Comparison of ENCODE assay signal across 30 cellular contexts in genomic region chr6:41252401-41252800, GRCh38. TPM values are rescaled to one million over a fixed set of nuclear protein-coding genes. Genes with fewer than 3 reads are reported as not detected.
DNase-seq lines count a peak whose midpoint lies in the region; ATAC-seq, FAIRE-seq and TF ChIP-seq lines count a peak whose summit lies in the region.
"Had no signal": no experiment of that assay in that cellular context is flagged by ENCODE, and none has a peak within 500 bp of the region (broad histone marks: within the 10 kb centered on the region; RNA-seq: fewer than 3 reads in every experiment).

No MANE protein-coding gene starts in this region.

- CTCF ChIA-PET in HepG2 (lab: Yijun Ruan, JAX; ENCODE audit: low intra/inter-chr PET ratio, low total read pairs), result no interaction called here

- FAIRE-seq in HepG2 (lab: Jason Lieb, UNC), result no peak
- FAIRE-seq in frontal cortex (lab: Jason Lieb, UNC), result no peak
- FAIRE-seq: A204.1, GM12878, GM12892, GM18507 had no signal

- ATAC-seq in HepG2 (no peak), right lobe of liver (no peak), esophagus mucosa (no peak)
- ATAC-seq: GM12878 had no signal

- 0% methylated on average over 1 of the region's 1 CpG for WGBS in HepG2 (ENCODE audit: low lambda C conversion rate)
- WGBS in right lobe of liver (ENCODE audit: insufficient coverage, low coverage, low lambda C conversion rate, missing lambda C conversion rate), result 87% methylated on average over 1 of the region's 1 CpG
- WGBS in neuronal stem cell (ENCODE audit: extremely low coverage in 2 of 2, insufficient read length in 2 of 2, insufficient replicate concordance in 1 of 2), 2 donors, result 100% methylated on average over 1 of the region's 1 CpG; no CpG with 5 or more reads in 1 of the 2 donors

- H2AFZ ChIP-seq in HepG2 (ENCODE audit: low read length), result no peak overlapping the region
- no peak overlapping the region for H2AFZ ChIP-seq in neuronal stem cell (ENCODE audit: low read length)

- TF ChIP-seq CTCF in HepG2 (CRISPR knock-in tag; IDR thresholded peaks at IDR 0.05), result no peak
- TF ChIP-seq CTCF in right lobe of liver (IDR thresholded peaks at IDR 0.05), result no peak

- H3K4me2 ChIP-seq in HepG2 (ENCODE audit: low read depth, low read length), result no peak overlapping the region
- H3K4me2 ChIP-seq in neuronal stem cell (ENCODE audit: insufficient read depth, low read length, poor library complexity, severe bottlenecking), result no peak overlapping the region
- H3K4me2 ChIP-seq: BLaER1 had no signal

- no peak overlapping the region for H3K4ac ChIP-seq in neuronal stem cell (ENCODE audit: low read length)

- no peak overlapping the region for H2BK5ac ChIP-seq in neuronal stem cell (ENCODE audit: low read length)

- H2BK120ac ChIP-seq in neuronal stem cell (ENCODE audit: low read depth, low read length), result no peak overlapping the region

- H3K79me2 ChIP-seq in HepG2 (ENCODE audit: insufficient read depth, low read length), result no peaks in the 10 kb centered on the region

- no peaks in the 10 kb centered on the region for H3K79me1 ChIP-seq in neuronal stem cell (ENCODE audit: low read depth, low read length)

- DNase-seq in HepG2 (ENCODE audit: low spot score) (no peak), right lobe of liver (no peak), neuronal stem cell (ENCODE audit: low spot score) (no peak), frontal cortex (ENCODE audit: low spot score in 2 of 2) (no peak)
- DNase-seq: 8988T; ACHN; BE2C; C1 segment of cervical spinal cord; CD4-positive, alpha-beta memory T cell; CD4-positive, CD25-positive, alpha-beta regulatory T cell; CD8-positive, alpha-beta memory T cell; COR-L47; DMS 273 treated with DMSO at 0.1 percent for 48 hours; DMS153; DMS53; DMS79; DND-41; EL; GDM1 had no signal

- H3K9me3 ChIP-seq in HepG2 (ENCODE audit: low read length) (no peaks in the 10 kb centered on the region), right lobe of liver (no peaks in the 10 kb centered on the region), neuronal stem cell (replicated peaks in 1 of 2; ENCODE audit: control insufficient read depth in 2 of 2, insufficient read depth in 1 of 2, low read depth in 1 of 2, low read length in 2 of 2) (no peaks in the 10 kb centered on the region)
- H3K9me3 ChIP-seq: BE2C, BLaER1 had no signal

- H3K9ac ChIP-seq in HepG2 (ENCODE audit: insufficient read depth, low read depth, low read length) (no peak overlapping the region), neuronal stem cell (ENCODE audit: low read depth, low read length, poor library complexity) (no peak overlapping the region)
- H3K9ac ChIP-seq: BLaER1 had no signal

- H4K91ac ChIP-seq in neuronal stem cell (ENCODE audit: low read depth, low read length, poor library complexity), result no peak overlapping the region

- H3K14ac ChIP-seq in neuronal stem cell (ENCODE audit: low read length), result peak overlapping the region; percentile 91

- no TSS peak for BruUV-seq in HepG2 (replicated peaks; lab: Mats Ljungman, UMichigan)

- H3K23ac ChIP-seq in neuronal stem cell (ENCODE audit: low read depth, low read length, poor library complexity), result no peak overlapping the region

- no peak overlapping the region for H2BK15ac ChIP-seq in neuronal stem cell (ENCODE audit: low read length)

- H3K4me3 ChIP-seq in HepG2 (replicated peaks in 1 of 3; ENCODE audit: insufficient read depth in 1 of 3, low read depth in 2 of 3, low read length in 3 of 3) (no peak overlapping the region), right lobe of liver (no peak overlapping the region), neuronal stem cell (ENCODE audit: low read length in 2 of 2) (no peak overlapping the region)
- H3K4me3 ChIP-seq: BLaER1, GM12878 had no signal

- in situ Hi-C loops in HepG2 (cut with HindIII; ENCODE audit: extremely low pct_ligation_motif_present, low pct_unique_long_range_greater_than_20kb), result no loop called here

- no peak for TF ChIP-seq RAD21 in HepG2 (CRISPR knock-in tag; IDR thresholded peaks at IDR 0.05)

- POLR2A ChIA-PET in HepG2 (lab: Yijun Ruan, JAX), result no interaction called here

- H3K18ac ChIP-seq in neuronal stem cell (ENCODE audit: low read length), result no peak overlapping the region

- intact Hi-C loops in HepG2 (cut with micrococcal nuclease; ENCODE audit: unreplicated experiment), result no loop called here
- intact Hi-C loops in right lobe of liver (cut with DNase I), result no loop called here

- H3K27me3 ChIP-seq in HepG2 (ENCODE audit: control insufficient read depth in 1 of 2, insufficient read depth in 2 of 2, low read length in 2 of 2), result peaks cover 2% of the 10 kb centered on the region in 2 experiments; a peak in 1 of 5 replicates
- H3K27me3 ChIP-seq in right lobe of liver, result no peaks in the 10 kb centered on the region
- peaks cover 0 to 4% (median 0%) of the 10 kb centered on the region in 3 experiments for H3K27me3 ChIP-seq in neuronal stem cell (ENCODE audit: control insufficient read depth in 3 of 3, insufficient read depth in 3 of 3, low read depth in 1 of 3, low read length in 3 of 3)
- H3K27me3 ChIP-seq: BLaER1 had no signal

- TF ChIP-seq EP300 in HepG2 (IDR thresholded peaks at IDR 0.05; ENCODE audit: low read depth in 2 of 2, low read length in 2 of 2) (no peak), HepG2 (CRISPR knock-in tag; IDR thresholded peaks at IDR 0.05; ENCODE audit: borderline replicate concordance) (no peak)

- no peak overlapping the region for H2AK5ac ChIP-seq in neuronal stem cell (ENCODE audit: low read depth, low read length)

- no peak overlapping the region for H4K8ac ChIP-seq in neuronal stem cell (ENCODE audit: low read depth, low read length)

- H3K27ac ChIP-seq in HepG2 (ENCODE audit: extremely low read length, insufficient read depth, low read length), result no peak overlapping the region
- H3K27ac ChIP-seq in right lobe of liver, result no peak overlapping the region
- no peak overlapping the region for H3K27ac ChIP-seq in neuronal stem cell (replicated peaks; ENCODE audit: low read length)
- H3K27ac ChIP-seq: BLaER1 had no signal

- no peaks in the 10 kb centered on the region for H4K20me1 ChIP-seq in HepG2 (ENCODE audit: insufficient read depth, low read length)
- H4K20me1 ChIP-seq: BLaER1 had no signal

- no peak overlapping the region for H2BK12ac ChIP-seq in neuronal stem cell (ENCODE audit: low read length)

- no peaks in the 10 kb centered on the region for H3K36me3 ChIP-seq in HepG2 (replicated peaks in 1 of 2; ENCODE audit: control insufficient read depth in 1 of 2, insufficient read depth in 2 of 2, low read length in 2 of 2)
- H3K36me3 ChIP-seq in right lobe of liver, result no peaks in the 10 kb centered on the region
- H3K36me3 ChIP-seq in neuronal stem cell (replicated peaks in 1 of 2; ENCODE audit: control insufficient read depth in 2 of 2, insufficient read depth in 2 of 2, low read length in 2 of 2), result no peaks in the 10 kb centered on the region
- H3K36me3 ChIP-seq: BE2C, BLaER1 had no signal

- H3K4me1 ChIP-seq in HepG2 (ENCODE audit: insufficient read depth, low read length) (no peaks in the 10 kb centered on the region), right lobe of liver (no peaks in the 10 kb centered on the region), neuronal stem cell (ENCODE audit: control insufficient read depth in 2 of 2, insufficient read depth in 1 of 2, low read depth in 1 of 2, low read length in 2 of 2) (no peaks in the 10 kb centered on the region)
- H3K4me1 ChIP-seq: BE2C had no signal

- TF ChIP-seq POLR2A in HepG2 (IDR thresholded peaks at IDR 0.05; ENCODE audit: insufficient read depth in 1 of 2, low read depth in 2 of 2, low read length in 2 of 2), result no peak
- no peak for TF ChIP-seq POLR2A in right lobe of liver (IDR thresholded peaks at IDR 0.05)

RNA-seq across cellular contexts. Expression of gene TREML4, which starts 24.3 kb away (rescaled TPM):
- total RNA-seq in HepG2 (2016; rRNA removed; fragmentation: Illumina TruSeq; extraction: Trizol), result not detected in 2 replicates
- total RNA-seq in HepG2 (2016; cell fraction: cytosol; rRNA removed; fragmentation: Illumina TruSeq; extraction: Trizol; ENCODE audit: low read depth), result not detected in 2 replicates
- total RNA-seq in HepG2 (2016; cell fraction: insoluble cytoplasmic fraction; rRNA removed; fragmentation: Illumina TruSeq; extraction: Trizol), result not detected in 2 replicates
- not detected in 2 replicates for total RNA-seq in HepG2 (2016; cell fraction: membrane; rRNA removed; fragmentation: Illumina TruSeq; extraction: Trizol)
- not detected in 2 replicates for total RNA-seq in HepG2 (2016; cell fraction: nucleus; rRNA removed; fragmentation: Illumina TruSeq; extraction: Trizol)
- not detected in 2 replicates for polyA plus RNA-seq in HepG2 (2011; rRNA removed)
- polyA plus RNA-seq in HepG2 (2011; cell fraction: cytosol; rRNA removed), result not detected in 2 replicates
- polyA plus RNA-seq in HepG2 (2011; cell fraction: nucleus; rRNA removed), result not detected in 2 replicates
- not detected in 2 replicates for polyA plus RNA-seq in HepG2 (2012)
- polyA plus RNA-seq in HepG2 (2016; cell fraction: cytosol; fragmentation: Illumina TruSeq; extraction: Trizol; ENCODE audit: low read depth), result not detected in 2 replicates
- not detected in 2 replicates for polyA plus RNA-seq in HepG2 (2016; cell fraction: insoluble cytoplasmic fraction; fragmentation: Illumina TruSeq; extraction: Trizol; ENCODE audit: low read depth)
- not detected in 2 replicates for polyA plus RNA-seq in HepG2 (2016; cell fraction: membrane; fragmentation: Illumina TruSeq; extraction: Trizol; ENCODE audit: low read depth)
- polyA plus RNA-seq in HepG2 (2016; cell fraction: nucleus; fragmentation: Illumina TruSeq; extraction: Trizol; ENCODE audit: insufficient read depth, low read depth), result not detected in 2 replicates
- not detected in 2 replicates for polyA minus RNA-seq in HepG2 (2011; rRNA and poly(A)+ RNA removed; ENCODE audit: low replicate concordance)
- not detected in 2 replicates for polyA minus RNA-seq in HepG2 (2011; cell fraction: cytosol; rRNA and poly(A)+ RNA removed)
- polyA minus RNA-seq in HepG2 (2011; cell fraction: nucleus; rRNA and poly(A)+ RNA removed), result not detected in 2 replicates
- total RNA-seq in right lobe of liver, result under 1 TPM in 2 of 6 experiments, not detected in 4; 0.10 to 0.12 TPM
- polyA plus RNA-seq in neuronal stem cell (2013, experiment 1 of 2), result not detected
- not detected for polyA plus RNA-seq in neuronal stem cell (2013, experiment 2 of 2)
- not detected for total RNA-seq in esophagus mucosa
- not detected for total RNA-seq in frontal cortex
- total RNA-seq: A673; CD4-positive, alpha-beta memory T cell; CD4-positive, CD25-positive, alpha-beta regulatory T cell; CD8-positive, alpha-beta memory T cell; Daoy; G401; GM12878 had no signal
- polyA plus RNA-seq: AG04450; CD14-positive monocyte; CD4-positive, alpha-beta memory T cell; CD4-positive, CD25-positive, alpha-beta regulatory T cell; CD8-positive, alpha-beta memory T cell; GM12878 had no signal

RNA-seq across cellular contexts. Expression of gene TREM1, which starts 34.1 kb away (rescaled TPM):
- total RNA-seq in HepG2 (2016; rRNA removed; fragmentation: Illumina TruSeq; extraction: Trizol) (not detected in 2 replicates), right lobe of liver (1 to 10 TPM in 1 of 6 experiments, under 1 TPM in 4, not detected in 1; 0.51 to 3.3 (median 0.88) TPM), esophagus mucosa (0.20 TPM), frontal cortex (not detected)
- not detected in 2 replicates for total RNA-seq in HepG2 (2016; cell fraction: cytosol; rRNA removed; fragmentation: Illumina TruSeq; extraction: Trizol; ENCODE audit: low read depth)
- total RNA-seq in HepG2 (2016; cell fraction: insoluble cytoplasmic fraction; rRNA removed; fragmentation: Illumina TruSeq; extraction: Trizol), result not detected in 2 replicates
- total RNA-seq in HepG2 (2016; cell fraction: membrane; rRNA removed; fragmentation: Illumina TruSeq; extraction: Trizol), result not detected in 2 replicates
- not detected in 2 replicates for total RNA-seq in HepG2 (2016; cell fraction: nucleus; rRNA removed; fragmentation: Illumina TruSeq; extraction: Trizol)
- 0.27 and 0.49 TPM in 2 replicates for polyA plus RNA-seq in HepG2 (2011; rRNA removed)
- polyA plus RNA-seq in HepG2 (2011; cell fraction: cytosol; rRNA removed), result 0.17 and 0.40 TPM in 2 replicates
- polyA plus RNA-seq in HepG2 (2011; cell fraction: nucleus; rRNA removed), result not detected in 2 replicates
- not detected in 2 replicates for polyA plus RNA-seq in HepG2 (2012)
- not detected in 2 replicates for polyA plus RNA-seq in HepG2 (2016; cell fraction: cytosol; fragmentation: Illumina TruSeq; extraction: Trizol; ENCODE audit: low read depth)
- not detected in 2 replicates for polyA plus RNA-seq in HepG2 (2016; cell fraction: insoluble cytoplasmic fraction; fragmentation: Illumina TruSeq; extraction: Trizol; ENCODE audit: low read depth)
- polyA plus RNA-seq in HepG2 (2016; cell fraction: membrane; fragmentation: Illumina TruSeq; extraction: Trizol; ENCODE audit: low read depth), result not detected in 2 replicates
- not detected in 2 replicates for polyA plus RNA-seq in HepG2 (2016; cell fraction: nucleus; fragmentation: Illumina TruSeq; extraction: Trizol; ENCODE audit: insufficient read depth, low read depth)
- polyA minus RNA-seq in HepG2 (2011; rRNA and poly(A)+ RNA removed; ENCODE audit: low replicate concordance), result not detected in 2 replicates
- polyA minus RNA-seq in HepG2 (2011; cell fraction: cytosol; rRNA and poly(A)+ RNA removed), result not detected in 2 replicates
- polyA minus RNA-seq in HepG2 (2011; cell fraction: nucleus; rRNA and poly(A)+ RNA removed), result not detected in 2 replicates
- not detected for polyA plus RNA-seq in neuronal stem cell (2013, experiment 1 of 2)
- not detected for polyA plus RNA-seq in neuronal stem cell (2013, experiment 2 of 2)
- total RNA-seq: A673; CD4-positive, alpha-beta memory T cell; CD4-positive, CD25-positive, alpha-beta regulatory T cell; CD8-positive, alpha-beta memory T cell; Daoy; G401 had no signal
- polyA plus RNA-seq: AG04450; CD4-positive, alpha-beta memory T cell; CD8-positive, alpha-beta memory T cell had no signal

RNA-seq across cellular contexts. Expression of gene TREML2, which starts 51.5 kb away (rescaled TPM):
- not detected in 2 replicates for total RNA-seq in HepG2 (2016; rRNA removed; fragmentation: Illumina TruSeq; extraction: Trizol)
- total RNA-seq in HepG2 (2016; cell fraction: cytosol; rRNA removed; fragmentation: Illumina TruSeq; extraction: Trizol; ENCODE audit: low read depth), result not detected in 2 replicates
- total RNA-seq in HepG2 (2016; cell fraction: insoluble cytoplasmic fraction; rRNA removed; fragmentation: Illumina TruSeq; extraction: Trizol), result not detected in 2 replicates
- not detected in 2 replicates for total RNA-seq in HepG2 (2016; cell fraction: membrane; rRNA removed; fragmentation: Illumina TruSeq; extraction: Trizol)
- not detected in 2 replicates for total RNA-seq in HepG2 (2016; cell fraction: nucleus; rRNA removed; fragmentation: Illumina TruSeq; extraction: Trizol)
- polyA plus RNA-seq in HepG2 (2011; rRNA removed), result not detected in 2 replicates
- not detected in 2 replicates for polyA plus RNA-seq in HepG2 (2011; cell fraction: cytosol; rRNA removed)
- polyA plus RNA-seq in HepG2 (2011; cell fraction: nucleus; rRNA removed), result not detected in 2 replicates
- not detected in 2 replicates for polyA plus RNA-seq in HepG2 (2012)
- polyA plus RNA-seq in HepG2 (2016; cell fraction: cytosol; fragmentation: Illumina TruSeq; extraction: Trizol; ENCODE audit: low read depth), result not detected in 2 replicates
- not detected in 2 replicates for polyA plus RNA-seq in HepG2 (2016; cell fraction: insoluble cytoplasmic fraction; fragmentation: Illumina TruSeq; extraction: Trizol; ENCODE audit: low read depth)
- not detected in 2 replicates for polyA plus RNA-seq in HepG2 (2016; cell fraction: membrane; fragmentation: Illumina TruSeq; extraction: Trizol; ENCODE audit: low read depth)
- polyA plus RNA-seq in HepG2 (2016; cell fraction: nucleus; fragmentation: Illumina TruSeq; extraction: Trizol; ENCODE audit: insufficient read depth, low read depth), result not detected in 2 replicates
- polyA minus RNA-seq in HepG2 (2011; rRNA and poly(A)+ RNA removed; ENCODE audit: low replicate concordance), result not detected in 2 replicates
- not detected in 2 replicates for polyA minus RNA-seq in HepG2 (2011; cell fraction: cytosol; rRNA and poly(A)+ RNA removed)
- polyA minus RNA-seq in HepG2 (2011; cell fraction: nucleus; rRNA and poly(A)+ RNA removed), result not detected in 2 replicates
- under 1 TPM in 4 of 6 experiments, not detected in 2; 0.06 to 0.20 (median 0.12) TPM for total RNA-seq in right lobe of liver
- 0.01 TPM for polyA plus RNA-seq in neuronal stem cell (2013, experiment 1 of 2)
- polyA plus RNA-seq in neuronal stem cell (2013, experiment 2 of 2), result not detected
- 0.04 TPM for total RNA-seq in esophagus mucosa
- total RNA-seq in frontal cortex, result under 0.01 TPM
- total RNA-seq: A673, Daoy, G401 had no signal
- polyA plus RNA-seq: AG04450 had no signal
